24 cellular contexts compared by ENCODE assay signal in genomic region chr7:2380461-2380860, GRCh38. TPM values are rescaled to one million over a fixed set of nuclear protein-coding genes. Genes with fewer than 3 reads are reported as not detected.
DNase-seq lines count a peak whose midpoint lies in the region; ATAC-seq and TF ChIP-seq lines count a peak whose summit lies in the region.
"Had no signal": no experiment of that assay in that cellular context is flagged by ENCODE, and none has a peak within 500 bp of the region (broad histone marks: within the 10 kb centered on the region; RNA-seq: fewer than 3 reads in every experiment).

No MANE protein-coding gene starts in this region.

- intact Hi-C loops in activated CD4-positive, alpha-beta T cell treated with anti-CD3 and anti-CD28 coated beads, Interleukin-2, amount 10 ng/mL, durations not matched to agents 24 days and 14 days (cut with micrococcal nuclease) = no loop called here
- intact Hi-C loops in A673 (cut with micrococcal nuclease; ENCODE audit: unreplicated experiment) = no loop called here

- no peaks in the 10 kb centered on the region for H3K4me1 ChIP-seq in A673 (ENCODE audit: insufficient read depth, low read length, poor library complexity, severe bottlenecking)
- H3K4me1 ChIP-seq: BE2C had no signal

- no peak overlapping the region for H3K4me3 Mint-ChIP-seq in activated CD4-positive, alpha-beta T cell treated with anti-CD3 and anti-CD28 coated beads, Interleukin-2, amount 10 ng/mL, durations not matched to agents 24 days and 14 days
- H3K4me3 Mint-ChIP-seq in WTC11 (no peak overlapping the region), glutamatergic neuron (ENCODE audit: unreplicated experiment) (no peak overlapping the region)
- H3K4me3 Mint-ChIP-seq: CD14-positive monocyte; CD8-positive, alpha-beta memory T cell had no signal

- H3K4me1 Mint-ChIP-seq in activated CD4-positive, alpha-beta T cell treated with anti-CD3 and anti-CD28 coated beads, Interleukin-2, amount 10 ng/mL, durations not matched to agents 24 days and 14 days = peaks cover 2% of the 10 kb centered on the region
- no peaks in the 10 kb centered on the region for H3K4me1 Mint-ChIP-seq in WTC11
- no peaks in the 10 kb centered on the region for H3K4me1 Mint-ChIP-seq in glutamatergic neuron (ENCODE audit: low read depth, unreplicated experiment)
- H3K4me1 Mint-ChIP-seq: CD14-positive monocyte had no signal

- no peaks in the 10 kb centered on the region for H3K9me3 ChIP-seq in A673 (ENCODE audit: low read depth, low read length, poor library complexity, severe bottlenecking)
- H3K9me3 ChIP-seq: BE2C had no signal

- H3K27me3 ChIP-seq in A673 (replicated peaks; ENCODE audit: insufficient read depth, low read depth, low read length, poor library complexity) = no peaks in the 10 kb centered on the region
- H3K27me3 ChIP-seq: BE2C had no signal

- POLR2A ChIA-PET in A673 (lab: Charles Lee; ENCODE audit: low non-redundant PET) (no interaction called here), WTC11 (lab: Charles Lee) (no interaction called here)

- ATAC-seq in WTC11 = no peak

- H3K4me3 ChIP-seq in A673 (ENCODE audit: low read depth, low read length, poor library complexity, severe bottlenecking) = no peak overlapping the region

- no peak overlapping the region for H3K27ac ChIP-seq in A673 (ENCODE audit: low read depth, low read length, poor library complexity, severe bottlenecking)
- H3K27ac ChIP-seq: 22Rv1, HL-60 had no signal

- no peaks in the 10 kb centered on the region for H3K27me3 Mint-ChIP-seq in activated CD4-positive, alpha-beta T cell treated with anti-CD3 and anti-CD28 coated beads, Interleukin-2, amount 10 ng/mL, durations not matched to agents 24 days and 14 days
- H3K27me3 Mint-ChIP-seq in WTC11 (ENCODE audit: low read depth) = no peaks in the 10 kb centered on the region
- peaks cover 8% of the 10 kb centered on the region for H3K27me3 Mint-ChIP-seq in glutamatergic neuron (ENCODE audit: unreplicated experiment)

- H3K27ac Mint-ChIP-seq in activated CD4-positive, alpha-beta T cell treated with anti-CD3 and anti-CD28 coated beads, Interleukin-2, amount 10 ng/mL, durations not matched to agents 24 days and 14 days = peak overlapping the region; percentile 19
- H3K27ac Mint-ChIP-seq in WTC11 (peak overlapping the region; percentile 47; the same call in 1 of the 2 replicates), glutamatergic neuron (ENCODE audit: unreplicated experiment) (peak overlapping the region; percentile 38)

- DNase-seq in activated CD4-positive, alpha-beta T cell treated with anti-CD3 and anti-CD28 coated beads, Interleukin-2, amount 10 ng/mL, durations not matched to agents 24 days and 14 days = no peak
- DNase-seq in activated CD4-positive, alpha-beta T cell treated with anti-CD3 and anti-CD28 coated beads for 1 hour = no peak
- DNase-seq in A673 (ENCODE audit: low spot score) (no peak), WTC11 (ENCODE audit: low spot score) (no peak), glutamatergic neuron (no peak), EL (no peak), SIG-M5 treated with dmso at 0.1 percent for 504 hours (lab: John Stamatoyannopoulos, UW; ENCODE audit: unreplicated experiment) (no peak), HuH-7 (ENCODE audit: low spot score) (no peak)
- DNase-seq: ACHN; CD8-positive, alpha-beta memory T cell; DMS153; DND-41; Kasumi-1; NCI-H1105; NCI-H1436 treated with DMSO at 0.1 percent for 48 hours; NCI-H187 treated with DMSO at 0.1 percent for 48 hours; NCI-H2107; NCI-H524; NCI-H748 treated with DMSO at 0.1 percent for 48 hours; Right ventricle myocardium superior had no signal

- no peak for TF ChIP-seq CTCF in A673 (conservative IDR thresholded peaks at IDR 0.05; ENCODE audit: low read depth, low read length)
- TF ChIP-seq CTCF in WTC11 (IDR thresholded peaks at IDR 0.05) = no peak
- no peak for TF ChIP-seq CTCF in glutamatergic neuron (IDR thresholded peaks at IDR 0.05; ENCODE audit: partially characterized antibody, unreplicated experiment)

- H3K9me3 Mint-ChIP-seq in activated CD4-positive, alpha-beta T cell treated with anti-CD3 and anti-CD28 coated beads, Interleukin-2, amount 10 ng/mL, durations not matched to agents 24 days and 14 days = no peaks in the 10 kb centered on the region
- H3K9me3 Mint-ChIP-seq in WTC11 = no peaks in the 10 kb centered on the region
- H3K9me3 Mint-ChIP-seq in glutamatergic neuron (ENCODE audit: unreplicated experiment) = peaks cover 8% of the 10 kb centered on the region
- H3K9me3 Mint-ChIP-seq: CD8-positive, alpha-beta memory T cell had no signal

- peaks cover 57% of the 10 kb centered on the region for H3K36me3 ChIP-seq in A673 (ENCODE audit: insufficient read depth, low read length, poor library complexity, severe bottlenecking)

- peaks cover 63% of the 10 kb centered on the region for H3K36me3 Mint-ChIP-seq in activated CD4-positive, alpha-beta T cell treated with anti-CD3 and anti-CD28 coated beads, Interleukin-2, amount 10 ng/mL, durations not matched to agents 24 days and 14 days (ENCODE audit: low read depth)
- H3K36me3 Mint-ChIP-seq in WTC11 = peaks cover 56% of the 10 kb centered on the region
- H3K36me3 Mint-ChIP-seq in glutamatergic neuron (ENCODE audit: unreplicated experiment) = no peaks in the 10 kb centered on the region

- CTCF ChIA-PET in A673 (lab: Charles Lee) = no interaction called here
- CTCF ChIA-PET in WTC11 (lab: Charles Lee) = interaction anchor here (1.1 kb wide), 1 partner anchor 51 kb away, joined by 3 read pairs; no protein-coding TSS in a partner anchor

- TSS peak; percentile 39 for BruUV-seq in A673 (replicated peaks; lab: Mats Ljungman, UMichigan)

TF ChIP-seq in WTC11, 78 proteins besides CTCF, POLR2A, EP300 and RAD21:
- no peak for TF ChIP-seq ZNF425 (CRISPR knock-in tag; conservative IDR thresholded peaks at IDR 0.05)
TF ChIP-seq in WTC11: peak in this region for 0.

RNA-seq across cellular contexts. Expression of gene CHST12, which starts 22.9 kb away (rescaled TPM):
- 5.8 and 6.4 TPM in 2 replicates for total RNA-seq in activated CD4-positive, alpha-beta T cell treated with anti-CD3 and anti-CD28 coated beads, Interleukin-2, amount 10 ng/mL, durations not matched to agents 24 days and 14 days
- total RNA-seq in A673 (2021) = 19.7 and 21.8 TPM in 2 replicates
- total RNA-seq in WTC11 (2021) = 18.3 to 21.7 TPM (median 20.7 TPM) in 3 replicates
- total RNA-seq in glutamatergic neuron (ENCODE audit: unreplicated experiment) = 27.3 TPM

RNA-seq across cellular contexts. Expression of gene EIF3B, which starts 25.8 kb away (rescaled TPM):
- total RNA-seq in activated CD4-positive, alpha-beta T cell treated with anti-CD3 and anti-CD28 coated beads, Interleukin-2, amount 10 ng/mL, durations not matched to agents 24 days and 14 days = 284 TPM in 2 replicates
- 356 and 364 TPM in 2 replicates for total RNA-seq in A673 (2021)
- total RNA-seq in WTC11 (2021) = 300 to 361 TPM (median 304 TPM) in 3 replicates
- 136 TPM for total RNA-seq in glutamatergic neuron (ENCODE audit: unreplicated experiment)
